1 cellular context compared by ENCODE assay signal in genomic region chr14:99327050-99327449, GRCh38.
TF ChIP-seq lines count a peak whose summit lies in the region.

No MANE protein-coding gene starts in this region.

TF ChIP-seq in H1, 55 proteins besides CTCF, POLR2A, EP300 and RAD21 (continued from another document):
- TF ChIP-seq NANOG (IDR thresholded peaks at IDR 0.05; ENCODE audit: insufficient read depth, low read depth, low read length, poor library complexity, severe bottlenecking) (no peak), TEAD4 (IDR thresholded peaks at IDR 0.05; ENCODE audit: low read depth, low read length) (no peak), CEBPB (IDR thresholded peaks at IDR 0.05; ENCODE audit: low read depth, low read length) (no peak), GABPA (IDR thresholded peaks at IDR 0.05; ENCODE audit: borderline replicate concordance, insufficient read depth, low read length) (no peak), CTBP2 (IDR thresholded peaks at IDR 0.05; ENCODE audit: borderline replicate concordance, insufficient read depth, insufficient read length, low read length) (no peak), SRF (IDR thresholded peaks at IDR 0.05; ENCODE audit: low read depth, low read length) (no peak), MAFK (IDR thresholded peaks at IDR 0.05; ENCODE audit: low read depth, low read length) (no peak), MAX (IDR thresholded peaks at IDR 0.05) (no peak), POLR2AphosphoS5 (IDR thresholded peaks at IDR 0.05; ENCODE audit: low read depth, low read length) (no peak), SIN3A (conservative IDR thresholded peaks at IDR 0.05 in 1 of 2, IDR thresholded peaks at IDR 0.05 in 1 of 2; ENCODE audit: low read depth in 1 of 2, low read length in 2 of 2) (no peak), BACH1 (IDR thresholded peaks at IDR 0.05; ENCODE audit: low read length) (no peak), RBBP5 (IDR thresholded peaks at IDR 0.05; ENCODE audit: borderline replicate concordance, low read depth, low read length) (no peak), USF2 (IDR thresholded peaks at IDR 0.05; ENCODE audit: low read length) (no peak), TBP (IDR thresholded peaks at IDR 0.05; ENCODE audit: low read depth, low read length) (no peak), PHF8 (conservative IDR thresholded peaks at IDR 0.05; ENCODE audit: low read depth, low read length) (no peak), CHD7 (IDR thresholded peaks at IDR 0.05; ENCODE audit: insufficient replicate concordance, low read length) (no peak)
